In genomic region chr18:24506175-24506574, GRCh38 we compare ENCODE assay signal across 19 cellular contexts. TPM values are rescaled to one million over a fixed set of nuclear protein-coding genes. Genes with fewer than 3 reads are reported as not detected.
A peak's percentile ranks its signal among the peaks of the same experiment; 100 is the strongest.
DNase-seq lines count a peak whose midpoint lies in the region; ATAC-seq and TF ChIP-seq lines count a peak whose summit lies in the region.
"Had no signal": no experiment of that assay in that cellular context is flagged by ENCODE, and none has a peak within 500 bp of the region (broad histone marks: within the 10 kb centered on the region; RNA-seq: fewer than 3 reads in every experiment).

No MANE protein-coding gene starts in this region.

- no peak for DNase-seq in WERI-Rb-1
- DNase-seq in H4 (ENCODE audit: low spot score) = no peak
- DNase-seq: C1 segment of cervical spinal cord; Calu3; CD4-positive, alpha-beta memory T cell; COR-L47; DMS53; DMS79 treated with DMSO at 0.1 percent for 48 hours; GF-D8; HFFc6 had no signal

- peaks cover 5% of the 10 kb centered on the region for H3K27me3 Mint-ChIP-seq in stimulated activated memory B cell treated with anti-CD40 and anti-IgM and Interleukin-4, amounts not matched to agents 10 μg/mL and 1 μg/mL and 100 μg/mL, for 72 hours

- H3K4me3 ChIP-seq in WERI-Rb-1 (ENCODE audit: low read depth, low read length) = no peak overlapping the region
- H3K4me3 ChIP-seq: GM23338, HAP-1 had no signal

- H3K27ac Mint-ChIP-seq in stimulated activated memory B cell treated with anti-CD40 and anti-IgM and Interleukin-4, amounts not matched to agents 10 μg/mL and 1 μg/mL and 100 μg/mL, for 72 hours = no peak overlapping the region
- H3K27ac Mint-ChIP-seq: CD4-positive, alpha-beta memory T cell; GM23338; HFFc6 had no signal

- H3K27me3 ChIP-seq in layer of hippocampus (ENCODE audit: control insufficient read depth, insufficient read depth, low read length) (no peaks in the 10 kb centered on the region), WERI-Rb-1 (ENCODE audit: insufficient read depth, low read depth, severe bottlenecking) (no peaks in the 10 kb centered on the region)

- H3K27ac ChIP-seq in cingulate gyrus (ENCODE audit: low read depth, low read length) (peak overlapping the region; percentile 47), layer of hippocampus (ENCODE audit: low read depth, low read length) (peak overlapping the region; percentile 12), temporal lobe (ENCODE audit: low read depth, low read length) (peak overlapping the region; percentile 61), WERI-Rb-1 (no peak overlapping the region)

- H3K9me3 ChIP-seq in WERI-Rb-1 (ENCODE audit: severe bottlenecking) = no peaks in the 10 kb centered on the region
- H3K9me3 ChIP-seq: HAP-1 had no signal

- H3K36me3 ChIP-seq in WERI-Rb-1 = no peaks in the 10 kb centered on the region
- H3K36me3 ChIP-seq: HAP-1 had no signal

- no peak for TF ChIP-seq CTCF in WERI-Rb-1 (IDR thresholded peaks at IDR 0.05; ENCODE audit: low read depth, low read length)

- H3K36me3 Mint-ChIP-seq in stimulated activated memory B cell treated with anti-CD40 and anti-IgM and Interleukin-4, amounts not matched to agents 10 μg/mL and 1 μg/mL and 100 μg/mL, for 72 hours = no peaks in the 10 kb centered on the region

- H3K9me3 Mint-ChIP-seq in stimulated activated memory B cell treated with anti-CD40 and anti-IgM and Interleukin-4, amounts not matched to agents 10 μg/mL and 1 μg/mL and 100 μg/mL, for 72 hours = no peaks in the 10 kb centered on the region
- H3K9me3 Mint-ChIP-seq: CD4-positive, alpha-beta memory T cell; GM23338; HFFc6 had no signal

- no peak overlapping the region for H3K4me3 Mint-ChIP-seq in stimulated activated memory B cell treated with anti-CD40 and anti-IgM and Interleukin-4, amounts not matched to agents 10 μg/mL and 1 μg/mL and 100 μg/mL, for 72 hours
- H3K4me3 Mint-ChIP-seq: CD4-positive, alpha-beta memory T cell; GM23338; HFFc6 had no signal

- ATAC-seq in stimulated activated memory B cell treated with anti-CD40 and anti-IgM and Interleukin-4, amounts not matched to agents 10 μg/mL and 1 μg/mL and 100 μg/mL, for 72 hours = no peak
- ATAC-seq: GM23338 had no signal

- H3K4me1 Mint-ChIP-seq in stimulated activated memory B cell treated with anti-CD40 and anti-IgM and Interleukin-4, amounts not matched to agents 10 μg/mL and 1 μg/mL and 100 μg/mL, for 72 hours = no peaks in the 10 kb centered on the region
- H3K4me1 Mint-ChIP-seq: CD4-positive, alpha-beta memory T cell had no signal

RNA-seq across cellular contexts. Expression of gene HRH4, which starts 45.7 kb away (rescaled TPM):
- total RNA-seq in temporal lobe = not detected
- total RNA-seq in H4 (2014; rRNA removed; shearing (Covaris generic)) = 0.17 TPM in 1 of 2 replicates, not detected in the other
- total RNA-seq: A172, Daoy, G401, HFFc6 had no signal
